ENCODE assay signal across 13 cellular contexts in the genomic region with DNA sequence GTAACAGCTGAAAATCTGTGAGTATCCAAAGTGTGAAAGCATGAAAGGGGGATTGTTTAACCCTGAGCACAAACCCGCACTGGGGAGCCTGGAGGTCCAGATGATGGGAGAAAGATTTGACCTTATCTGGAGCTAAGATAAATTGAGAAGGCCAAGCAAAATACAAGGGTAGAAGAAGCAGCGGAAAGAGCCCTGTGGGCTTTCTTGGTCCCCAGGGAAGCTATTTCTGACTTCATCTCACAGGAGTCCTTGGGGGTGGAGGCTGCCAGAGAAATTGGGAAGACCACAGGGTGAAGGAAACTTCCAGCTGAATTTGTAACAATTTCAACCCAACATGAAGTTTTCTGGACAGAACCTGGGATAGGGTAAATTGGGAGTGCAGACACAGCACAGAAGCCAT.
DNase-seq lines count a peak whose midpoint lies in the region; ATAC-seq and TF ChIP-seq lines count a peak whose summit lies in the region.
"Had no signal": no experiment of that assay in that cellular context is flagged by ENCODE, and none has a peak within 500 bp of the region (broad histone marks: within the 10 kb centered on the region; RNA-seq: fewer than 3 reads in every experiment).

No MANE protein-coding gene starts in this region.

- ATAC-seq in IMR-90 (ENCODE audit: low read depth) (no peak), HG03039 (IDR thresholded peaks at IDR 0.05; ENCODE audit: unreplicated experiment) (no peak), GM21528 (IDR thresholded peaks at IDR 0.05; ENCODE audit: low FRiP score, unreplicated experiment) (no peak)

- no peak overlapping the region for H3K23ac ChIP-seq in IMR-90 (ENCODE audit: low read depth, low read length)

- no peak overlapping the region; a peak in 1 of 4 replicates for H4K8ac ChIP-seq in IMR-90 (ENCODE audit: low read depth in 2 of 2, low read length in 2 of 2)

- WGBS in IMR-90 (ENCODE audit: extremely low coverage in 2 of 2, insufficient read length in 1 of 2), 2 experiments: 60% methylated on average over 1 of the region's 2 CpGs; no CpG with 5 or more reads in 1 of the 2 experiments

- dilution Hi-C loops in IMR-90 (cut with HindIII; ENCODE audit: low sequenced_read_pairs, unreplicated experiment): no loop called here

- H3K27ac Mint-ChIP-seq in osteocyte (ENCODE audit: unreplicated experiment): no peak overlapping the region
- H3K27ac Mint-ChIP-seq: CD8-positive, alpha-beta memory T cell; H9 had no signal

- DNase-seq in IMR-90 (no peak), astrocyte of the spinal cord (ENCODE audit: low read depth, low spot score) (peak; percentile 16), osteocyte (ENCODE audit: extremely low spot score, unreplicated experiment) (peak; percentile 38), COLO668 (lab: John Stamatoyannopoulos, UW; ENCODE audit: unreplicated experiment) (no peak)
- DNase-seq: 8988T; C1 segment of cervical spinal cord; Caco-2; CD4-positive, CD25-positive, alpha-beta regulatory T cell; CD8-positive, alpha-beta memory T cell; H9 had no signal

- peak overlapping the region; percentile 4; the same call in 1 of the 2 replicates for H2BK120ac ChIP-seq in IMR-90 (ENCODE audit: low read depth, low read length)

- 0 out of 2 replicates have a peak overlapping the region, but pooled peaks have one; percentile 14 for H3K14ac ChIP-seq in IMR-90 (replicated peaks; ENCODE audit: low read depth, low read length)

- H3K27me3 ChIP-seq in BLaER1: no peaks in the 10 kb centered on the region
- no peaks in the 10 kb centered on the region for H3K27me3 ChIP-seq in IMR-90 (ENCODE audit: control insufficient read depth, insufficient read depth, low read length)

- no peaks in the 10 kb centered on the region for H3K27me3 Mint-ChIP-seq in osteocyte (ENCODE audit: unreplicated experiment)
- H3K27me3 Mint-ChIP-seq: CD4-positive, CD25-positive, alpha-beta regulatory T cell; CD8-positive, alpha-beta memory T cell had no signal

- H4K5ac ChIP-seq in IMR-90 (ENCODE audit: low read depth, low read length): no peak overlapping the region

- H2BK20ac ChIP-seq in IMR-90 (ENCODE audit: low read depth, low read length): peak overlapping the region; percentile 64

- no peaks in the 10 kb centered on the region for H3K36me3 ChIP-seq in BLaER1
- H3K36me3 ChIP-seq in IMR-90 (ENCODE audit: control insufficient read depth, insufficient read depth, low read length): no peaks in the 10 kb centered on the region

- no peak overlapping the region for H4K91ac ChIP-seq in IMR-90 (ENCODE audit: insufficient read depth, low read depth, low read length)

- TF ChIP-seq CTCF in IMR-90 (conservative IDR thresholded peaks at IDR 0.05; ENCODE audit: low read depth, low read length): no peak
- no peak for TF ChIP-seq CTCF in astrocyte of the spinal cord (IDR thresholded peaks at IDR 0.05; ENCODE audit: low read depth, low read length)
- no peak for TF ChIP-seq CTCF in osteocyte (IDR thresholded peaks at IDR 0.05)

- TF ChIP-seq POLR2A in IMR-90 (IDR thresholded peaks at IDR 0.05; ENCODE audit: low read depth, low read length): no peak

- no peaks in the 10 kb centered on the region for H3K36me3 Mint-ChIP-seq in osteocyte (ENCODE audit: unreplicated experiment)
- H3K36me3 Mint-ChIP-seq: CD4-positive, CD25-positive, alpha-beta regulatory T cell; CD8-positive, alpha-beta memory T cell had no signal

- no peak overlapping the region for H3K18ac ChIP-seq in IMR-90 (ENCODE audit: low read depth, low read length)

- no peak overlapping the region for H3K56ac ChIP-seq in IMR-90 (ENCODE audit: extremely low read depth, insufficient read depth, low read length)

- peaks cover 20% of the 10 kb centered on the region for H3K9me3 Mint-ChIP-seq in osteocyte (ENCODE audit: unreplicated experiment)

- no peak overlapping the region for H2BK5ac ChIP-seq in IMR-90 (ENCODE audit: low read depth, low read length, poor library complexity, severe bottlenecking)

- BruUV-seq in IMR-90 (replicated peaks; lab: Mats Ljungman, UMichigan): no TSS peak

- in situ Hi-C loops in IMR-90 (cut with MboI; ENCODE audit: low sequenced_read_pairs) (no loop called here), astrocyte of the spinal cord (cut with HindIII; ENCODE audit: low sequenced_read_pairs) (no loop called here)

- intact Hi-C loops in IMR-90 (cut with micrococcal nuclease): no loop called here

- H3K4me1 ChIP-seq in BLaER1 (peaks cover 13% of the 10 kb centered on the region), IMR-90 (ENCODE audit: control insufficient read depth, insufficient read depth, low read length) (peaks cover 2% of the 10 kb centered on the region; the same call in 1 of the 2 replicates)
- H3K4me1 ChIP-seq: Caco-2 had no signal

- H3K9ac ChIP-seq in BLaER1 (peak overlapping the region; percentile 34; the same call in 1 of the 2 replicates), IMR-90 (ENCODE audit: low read depth, low read length) (no peak overlapping the region)

- no peak overlapping the region for H3K4me3 ChIP-seq in BLaER1
- no peak overlapping the region for H3K4me3 ChIP-seq in IMR-90 (ENCODE audit: insufficient read depth, low read depth, low read length)
- H3K4me3 ChIP-seq in astrocyte of the spinal cord (ENCODE audit: low read depth, low read length): no peak overlapping the region

- POLR2A ChIA-PET in IMR-90 (lab: Charles Lee; ENCODE audit: unreplicated experiment): no interaction called here

- H3K4me1 Mint-ChIP-seq in osteocyte (ENCODE audit: unreplicated experiment): peaks cover 9% of the 10 kb centered on the region
- H3K4me1 Mint-ChIP-seq: CD4-positive, CD25-positive, alpha-beta regulatory T cell; CD8-positive, alpha-beta memory T cell; H9 had no signal

- no peak for TF ChIP-seq RAD21 in IMR-90 (IDR thresholded peaks at IDR 0.05; ENCODE audit: low read length)

- H2BK15ac ChIP-seq in IMR-90 (ENCODE audit: low read depth, low read length): no peak overlapping the region

- H3K27ac ChIP-seq in BLaER1 (no peak overlapping the region), IMR-90 (ENCODE audit: insufficient read depth, low read length) (no peak overlapping the region)

- H3K9me3 ChIP-seq in BLaER1: peaks cover 50% of the 10 kb centered on the region
- 0 out of 2 replicates have a peak, but pooled peaks cover 3% of the 10 kb centered on the region for H3K9me3 ChIP-seq in IMR-90 (ENCODE audit: control insufficient read depth, insufficient read depth, low read length)
- H3K9me3 ChIP-seq: Caco-2 had no signal

- no peak overlapping the region for H2AK5ac ChIP-seq in IMR-90 (ENCODE audit: low read depth, low read length)

- no peak overlapping the region for H3K4me3 Mint-ChIP-seq in osteocyte (ENCODE audit: unreplicated experiment)
- H3K4me3 Mint-ChIP-seq: CD4-positive, CD25-positive, alpha-beta regulatory T cell; CD8-positive, alpha-beta memory T cell; H9 had no signal

- H2AK9ac ChIP-seq in IMR-90 (replicated peaks; ENCODE audit: low read depth, low read length, poor library complexity): no peak overlapping the region

- H3K9me1 ChIP-seq in IMR-90 (ENCODE audit: insufficient read depth, low read length): no peaks in the 10 kb centered on the region

- peak overlapping the region; percentile 37 for H2AFZ ChIP-seq in IMR-90 (replicated peaks; ENCODE audit: low read length, poor library complexity)

- H3K79me1 ChIP-seq in IMR-90 (ENCODE audit: low read depth in 1 of 2, low read length in 2 of 2): no peaks in the 10 kb centered on the region

- H3K4me2 ChIP-seq in BLaER1 (peak overlapping the region; percentile 60), IMR-90 (ENCODE audit: low read depth, low read length) (no peak overlapping the region)

- CTCF ChIA-PET in IMR-90 (lab: Yijun Ruan, JAX): no interaction called here

- H3K4ac ChIP-seq in IMR-90 (ENCODE audit: low read depth, low read length): peak overlapping the region; percentile 34; the same call in 1 of the 2 replicates

- H4K20me1 ChIP-seq in BLaER1: no peaks in the 10 kb centered on the region
- no peaks in the 10 kb centered on the region for H4K20me1 ChIP-seq in IMR-90 (ENCODE audit: insufficient read depth, low read length)

TF ChIP-seq in IMR-90, 13 proteins besides CTCF, POLR2A, EP300 and RAD21:
- no peak for TF ChIP-seq MXI1 (IDR thresholded peaks at IDR 0.05; ENCODE audit: borderline replicate concordance, low read depth, low read length)
- TF ChIP-seq BHLHE40 (IDR thresholded peaks at IDR 0.05; ENCODE audit: low read depth, low read length): no peak
- no peak for TF ChIP-seq CHD1 (IDR thresholded peaks at IDR 0.05; ENCODE audit: low read depth, low read length)
- TF ChIP-seq FOS (IDR thresholded peaks at IDR 0.05; ENCODE audit: low read depth, low read length): no peak
- TF ChIP-seq SMC3 (IDR thresholded peaks at IDR 0.05; ENCODE audit: low read depth, low read length): no peak
- TF ChIP-seq RCOR1 (IDR thresholded peaks at IDR 0.05; ENCODE audit: insufficient replicate concordance, low read length): no peak
- TF ChIP-seq, protein P1, sequence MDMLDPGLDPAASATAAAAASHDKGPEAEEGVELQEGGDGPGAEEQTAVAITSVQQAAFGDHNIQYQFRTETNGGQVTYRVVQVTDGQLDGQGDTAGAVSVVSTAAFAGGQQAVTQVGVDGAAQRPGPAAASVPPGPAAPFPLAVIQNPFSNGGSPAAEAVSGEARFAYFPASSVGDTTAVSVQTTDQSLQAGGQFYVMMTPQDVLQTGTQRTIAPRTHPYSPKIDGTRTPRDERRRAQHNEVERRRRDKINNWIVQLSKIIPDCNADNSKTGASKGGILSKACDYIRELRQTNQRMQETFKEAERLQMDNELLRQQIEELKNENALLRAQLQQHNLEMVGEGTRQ (IDR thresholded peaks at IDR 0.05; ENCODE audit: low read depth, low read length): no peak
- no peak for TF ChIP-seq RFX5 (IDR thresholded peaks at IDR 0.05; ENCODE audit: low read depth, low read length)
- no peak for TF ChIP-seq MAFK (IDR thresholded peaks at IDR 0.05; ENCODE audit: low read depth, low read length)
- no peak for TF ChIP-seq NFE2L2 (IDR thresholded peaks at IDR 0.05; ENCODE audit: low read depth, low read length)
- no peak for TF ChIP-seq CEBPB (IDR thresholded peaks at IDR 0.05; ENCODE audit: low read depth, low read length)
- TF ChIP-seq, protein P2, sequence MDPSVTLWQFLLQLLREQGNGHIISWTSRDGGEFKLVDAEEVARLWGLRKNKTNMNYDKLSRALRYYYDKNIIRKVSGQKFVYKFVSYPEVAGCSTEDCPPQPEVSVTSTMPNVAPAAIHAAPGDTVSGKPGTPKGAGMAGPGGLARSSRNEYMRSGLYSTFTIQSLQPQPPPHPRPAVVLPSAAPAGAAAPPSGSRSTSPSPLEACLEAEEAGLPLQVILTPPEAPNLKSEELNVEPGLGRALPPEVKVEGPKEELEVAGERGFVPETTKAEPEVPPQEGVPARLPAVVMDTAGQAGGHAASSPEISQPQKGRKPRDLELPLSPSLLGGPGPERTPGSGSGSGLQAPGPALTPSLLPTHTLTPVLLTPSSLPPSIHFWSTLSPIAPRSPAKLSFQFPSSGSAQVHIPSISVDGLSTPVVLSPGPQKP (IDR thresholded peaks at IDR 0.05; ENCODE audit: borderline replicate concordance, low read depth, low read length): no peak
- no peak for TF ChIP-seq MAZ (IDR thresholded peaks at IDR 0.05; ENCODE audit: borderline replicate concordance, low read depth, low read length)

Comparison
In these comparisons a context has a peak if more than half of its experiments do, and no peak if none do; other contexts are left out.
1. DNase-seq: peak in astrocyte of the spinal cord (single experiment) and osteocyte (single experiment); none in IMR-90 (single experiment) and COLO668 (single experiment).